8 cellular contexts compared by ENCODE assay signal in the genomic region with DNA sequence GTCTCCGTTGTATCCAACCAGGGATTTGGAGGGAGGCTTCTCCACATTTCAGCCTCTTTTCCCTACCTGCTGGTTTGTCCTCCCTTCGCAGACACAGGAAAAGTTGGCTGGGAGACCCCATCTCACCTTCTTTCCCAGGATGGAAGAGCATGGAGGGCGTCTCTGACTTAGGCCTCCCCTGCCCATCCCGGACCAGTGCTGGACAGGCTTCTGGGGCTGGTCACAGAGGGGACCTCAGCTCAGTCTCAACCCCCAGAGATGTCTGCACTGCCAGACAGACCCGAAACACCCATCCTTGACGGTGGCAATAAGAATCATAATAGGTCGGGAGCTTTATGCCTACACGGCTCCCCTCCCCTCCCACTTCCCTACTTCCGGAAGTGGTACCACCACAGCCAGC. TPM values are rescaled to one million over a fixed set of nuclear protein-coding genes. Genes with fewer than 3 reads are reported as not detected.
DNase-seq lines count a peak whose midpoint lies in the region; ATAC-seq and TF ChIP-seq lines count a peak whose summit lies in the region.

No MANE protein-coding gene starts in this region.

- no peak for TF ChIP-seq EP300 in stomach (IDR thresholded peaks at IDR 0.05)

- no peaks in the 10 kb centered on the region for H3K36me3 ChIP-seq in stomach

- H3K9me3 Mint-ChIP-seq in activated CD4-positive, alpha-beta T cell treated with anti-CD3 and anti-CD28 coated beads, Interleukin-2, amount 10 ng/mL, durations not matched to agents 24 days and 14 days = no peaks in the 10 kb centered on the region
- no peaks in the 10 kb centered on the region for H3K9me3 Mint-ChIP-seq in activated T-helper 17 cell treated with anti-CD3 and anti-CD28 coated beads, Interleukin-2, amount 50 U/mL, for 72 hours

- H3K4me3 Mint-ChIP-seq in activated CD4-positive, alpha-beta T cell treated with anti-CD3 and anti-CD28 coated beads, Interleukin-2, amount 10 ng/mL, durations not matched to agents 24 days and 14 days = peak overlapping the region; percentile 80
- peak overlapping the region; percentile 67 for H3K4me3 Mint-ChIP-seq in activated T-helper 17 cell treated with anti-CD3 and anti-CD28 coated beads, Interleukin-2, amount 50 U/mL, for 72 hours

- no peak for DNase-seq in activated CD4-positive, alpha-beta T cell treated with anti-CD3 and anti-CD28 coated beads, Interleukin-2, amount 10 ng/mL, durations not matched to agents 24 days and 14 days
- DNase-seq in activated CD4-positive, alpha-beta T cell treated with anti-CD3 and anti-CD28 coated beads for 48 hours = no peak
- DNase-seq in stomach (no peak), NCI-H526 (lab: John Stamatoyannopoulos, UW) (no peak)

- H3K27ac ChIP-seq in layer of hippocampus (ENCODE audit: low read depth, low read length) (peak overlapping the region; percentile 78), stomach (peak overlapping the region; percentile 40 to 97 (median 87))

- H3K27me3 ChIP-seq in layer of hippocampus (ENCODE audit: control insufficient read depth, insufficient read depth, low read length) = no peaks in the 10 kb centered on the region
- H3K27me3 ChIP-seq in stomach = peaks cover 0 to 12% (median 0%) of the 10 kb centered on the region in 3 donors

- TF ChIP-seq CTCF in stomach (IDR thresholded peaks at IDR 0.05) = no peak

- H3K27me3 Mint-ChIP-seq in activated CD4-positive, alpha-beta T cell treated with anti-CD3 and anti-CD28 coated beads, Interleukin-2, amount 10 ng/mL, durations not matched to agents 24 days and 14 days = peaks cover 32% of the 10 kb centered on the region
- no peaks in the 10 kb centered on the region for H3K27me3 Mint-ChIP-seq in activated T-helper 17 cell treated with anti-CD3 and anti-CD28 coated beads, Interleukin-2, amount 50 U/mL, for 72 hours

- H3K4me3 ChIP-seq in stomach = peak overlapping the region; percentile 95 to 100 (median 98)

- H3K9me3 ChIP-seq in stomach = no peaks in the 10 kb centered on the region

- 59 to 73% (median 69%) methylated on average over 9 of the region's 9 CpGs for WGBS in stomach, 5 donors

- H3K4me1 ChIP-seq in stomach = peaks cover 48 to 67% (median 65%) of the 10 kb centered on the region in 4 donors

- ATAC-seq in activated T-helper 17 cell treated with anti-CD3 and anti-CD28 coated beads, Interleukin-2, amount 50 U/mL, for 72 hours (replicated peaks) = no peak
- ATAC-seq in HG02759 (IDR thresholded peaks at IDR 0.05; ENCODE audit: unreplicated experiment) = no peak
- no peak for ATAC-seq in GM21515 (IDR thresholded peaks at IDR 0.05; ENCODE audit: unreplicated experiment)

- H3K36me3 Mint-ChIP-seq in activated CD4-positive, alpha-beta T cell treated with anti-CD3 and anti-CD28 coated beads, Interleukin-2, amount 10 ng/mL, durations not matched to agents 24 days and 14 days (ENCODE audit: low read depth) = no peaks in the 10 kb centered on the region
- no peaks in the 10 kb centered on the region for H3K36me3 Mint-ChIP-seq in activated T-helper 17 cell treated with anti-CD3 and anti-CD28 coated beads, Interleukin-2, amount 50 U/mL, for 72 hours (ENCODE audit: low read depth)

- peaks cover 14% of the 10 kb centered on the region for H3K4me1 Mint-ChIP-seq in activated CD4-positive, alpha-beta T cell treated with anti-CD3 and anti-CD28 coated beads, Interleukin-2, amount 10 ng/mL, durations not matched to agents 24 days and 14 days
- no peaks in the 10 kb centered on the region for H3K4me1 Mint-ChIP-seq in activated T-helper 17 cell treated with anti-CD3 and anti-CD28 coated beads, Interleukin-2, amount 50 U/mL, for 72 hours

- H3K27ac Mint-ChIP-seq in activated CD4-positive, alpha-beta T cell treated with anti-CD3 and anti-CD28 coated beads, Interleukin-2, amount 10 ng/mL, durations not matched to agents 24 days and 14 days = no peak overlapping the region
- no peak overlapping the region for H3K27ac Mint-ChIP-seq in activated T-helper 17 cell treated with anti-CD3 and anti-CD28 coated beads, Interleukin-2, amount 50 U/mL, for 72 hours

- TF ChIP-seq POLR2A in stomach (IDR thresholded peaks at IDR 0.05) = no peak

- intact Hi-C loops in activated CD4-positive, alpha-beta T cell treated with anti-CD3 and anti-CD28 coated beads, Interleukin-2, amount 10 ng/mL, durations not matched to agents 24 days and 14 days (cut with micrococcal nuclease) = no loop called here
- intact Hi-C loops in stomach (cut with DNase I; ENCODE audit: low total_unique reads) = no loop called here

RNA-seq across cellular contexts. Expression of gene WFS1, which starts 1.6 kb away (rescaled TPM):
- total RNA-seq in activated CD4-positive, alpha-beta T cell treated with anti-CD3 and anti-CD28 coated beads, Interleukin-2, amount 10 ng/mL, durations not matched to agents 24 days and 14 days = 4.7 and 5.9 TPM in 2 replicates
- total RNA-seq in activated T-helper 17 cell treated with anti-CD3 and anti-CD28 coated beads, Interleukin-2, amount 50 U/mL, for 72 hours = 1 to 10 TPM; 1.1 to 2.6 TPM
- total RNA-seq in stomach = 10 to 100 TPM; 13.8 to 60.7 (median 22.3) TPM
- 10 to 100 TPM in 1 of 3 donors, 1 to 10 TPM in 2; 4.1 to 11.6 (median 6.2) TPM for polyA plus RNA-seq in stomach
